In the genomic region with DNA sequence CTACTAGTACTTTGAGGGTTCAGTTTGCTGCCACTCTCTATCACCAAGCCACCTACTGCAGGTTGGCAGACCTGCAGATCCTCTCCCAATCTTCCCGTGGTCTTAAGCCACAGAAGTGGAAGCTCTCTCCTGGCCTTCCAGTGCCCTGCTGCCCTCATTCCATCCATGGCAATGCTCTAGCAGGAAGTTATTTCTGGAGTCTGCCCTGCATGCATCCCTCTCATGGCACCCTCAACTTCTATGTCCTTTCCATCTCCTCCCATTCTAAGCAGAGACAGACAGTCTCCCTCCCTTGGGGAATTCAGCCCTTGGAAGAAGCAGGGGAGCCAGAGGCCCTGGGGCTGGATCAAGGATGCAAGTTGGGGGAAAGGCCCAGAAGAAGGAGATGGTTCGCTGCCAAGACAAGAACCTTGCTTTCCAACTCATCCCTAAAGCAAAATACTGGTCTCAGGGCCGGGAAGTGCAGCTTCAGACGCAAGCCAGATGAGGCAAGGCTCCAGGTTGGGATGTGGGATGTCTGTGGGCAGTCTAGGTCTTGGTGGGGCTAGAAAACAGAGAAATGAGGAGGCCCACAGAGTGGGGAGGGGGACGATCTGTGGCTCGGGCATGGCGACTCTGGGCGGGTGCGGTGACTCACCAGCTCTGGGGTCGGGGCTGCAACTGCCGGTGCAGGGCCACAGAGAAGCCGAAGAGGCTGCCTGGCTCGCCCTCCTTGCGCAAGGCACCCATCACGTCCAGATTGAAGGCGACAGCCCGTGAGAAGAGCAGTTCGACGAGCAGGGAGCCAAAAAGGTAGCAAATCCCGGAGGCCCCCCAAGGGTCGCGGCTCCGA, we compare ENCODE assay signal across 6 cellular contexts.
DNase-seq lines count a peak whose midpoint lies in the region; TF ChIP-seq lines count a peak whose summit lies in the region.

No MANE protein-coding gene starts in this region.

- no peaks in the 10 kb centered on the region; the same call in 1 of the 2 replicates for H3K4me1 ChIP-seq in HEK293 (ENCODE audit: control insufficient read depth, insufficient read depth, low read length)
- peaks cover 74% of the 10 kb centered on the region for H3K4me1 ChIP-seq in adipocyte (ENCODE audit: control insufficient read depth, insufficient read depth, low read length)
- peaks cover 4 to 21% of the 10 kb centered on the region in 2 donors for H3K4me1 ChIP-seq in muscle layer of duodenum (ENCODE audit: control insufficient read depth in 1 of 2, insufficient read depth in 2 of 2, low read length in 2 of 2)

- H3K27ac ChIP-seq in HEK293 (ENCODE audit: extremely low read depth, low read depth, low read length) = no peak overlapping the region; the same call in 1 of the 2 replicates
- peak overlapping the region; percentile 91 for H3K27ac ChIP-seq in muscle layer of duodenum (ENCODE audit: low read length)

- POLR2A ChIA-PET in HEK293 (lab: Yijun Ruan, JAX) = interaction anchor here (0.6 to 2.4 kb wide), 11 partner anchors 9 to 267 kb away, joined by 3 to 12 read pairs (median 4); partner anchors contain the start of genes CD63, ORMDL2, RAB5B and SARNP

- DNase-seq in adipocyte (ENCODE audit: low read depth) (peak; percentile 51), cortex of kidney (lab: John Stamatoyannopoulos, UW) (no peak), NCI-H446 (lab: John Stamatoyannopoulos, UW) (no peak), NCI-H226 (no peak)

- H3K4me3 ChIP-seq in HEK293 (ENCODE audit: low read depth, low read length) (peak overlapping the region; percentile 48), adipocyte (ENCODE audit: low read length) (peak overlapping the region; percentile 85), muscle layer of duodenum (ENCODE audit: low read depth in 1 of 2, low read length in 2 of 2) (peak overlapping the region; percentile 59 to 80)

- H3K9me3 ChIP-seq in HEK293 (ENCODE audit: control insufficient read depth, insufficient read depth, low read depth, low read length) (no peaks in the 10 kb centered on the region), adipocyte (ENCODE audit: control insufficient read depth, low read length) (no peaks in the 10 kb centered on the region), muscle layer of duodenum (ENCODE audit: control insufficient read depth in 1 of 2, low read length in 2 of 2) (no peaks in the 10 kb centered on the region)

- no peak for TF ChIP-seq CTCF in HEK293 (tag by site-specific recombination; IDR thresholded peaks at IDR 0.05)

- CTCF ChIA-PET in HEK293 (lab: Yijun Ruan, JAX) = interaction anchor here (0.6 to 3.5 kb wide), 12 partner anchors 10 to 750 kb away, joined by 3 to 21 read pairs (median 6); partner anchors contain the start of genes CD63 and RDH5

- peak overlapping the region; percentile 86 for H3K9ac ChIP-seq in adipocyte (ENCODE audit: low read length)

- H3K36me3 ChIP-seq in HEK293 (ENCODE audit: control insufficient read depth in 2 of 2, insufficient read depth in 1 of 2, low read length in 2 of 2) (no peaks in the 10 kb centered on the region), adipocyte (ENCODE audit: control insufficient read depth, insufficient read depth, low read length, severe bottlenecking) (peaks cover 12% of the 10 kb centered on the region), muscle layer of duodenum (ENCODE audit: control insufficient read depth in 1 of 2, insufficient read depth in 2 of 2, low read length in 2 of 2) (no peaks in the 10 kb centered on the region)

- H3K27me3 ChIP-seq in adipocyte (replicated peaks; ENCODE audit: control insufficient read depth, insufficient read depth, low read length) (no peaks in the 10 kb centered on the region), muscle layer of duodenum (ENCODE audit: low read depth, low read length) (no peaks in the 10 kb centered on the region)

TF ChIP-seq in HEK293, 187 proteins besides CTCF, POLR2A, EP300 and RAD21 (continues in another document):
- TF ChIP-seq OSR2 (tag by site-specific recombination; IDR thresholded peaks at IDR 0.05) (no peak), KLF16 (tag by site-specific recombination; IDR thresholded peaks at IDR 0.05) (0 out of 2 replicates have a peak, but pooled peaks have one; percentile 5), ZNF23 (tag by site-specific recombination; IDR thresholded peaks at IDR 0.05; ENCODE audit: borderline replicate concordance) (no peak), ZEB2 (tag by site-specific recombination; IDR thresholded peaks at IDR 0.05) (0 out of 2 replicates have a peak, but pooled peaks have one; percentile 28), ZNF629 (tag by site-specific recombination; IDR thresholded peaks at IDR 0.05) (no peak), ZFHX2 (tag by site-specific recombination; conservative IDR thresholded peaks at IDR 0.05) (peak; percentile 85), ZNF398 (tag by site-specific recombination; IDR thresholded peaks at IDR 0.05) (0 out of 2 replicates have a peak, but pooled peaks have one; percentile 26)
- TF ChIP-seq, protein P1, sequence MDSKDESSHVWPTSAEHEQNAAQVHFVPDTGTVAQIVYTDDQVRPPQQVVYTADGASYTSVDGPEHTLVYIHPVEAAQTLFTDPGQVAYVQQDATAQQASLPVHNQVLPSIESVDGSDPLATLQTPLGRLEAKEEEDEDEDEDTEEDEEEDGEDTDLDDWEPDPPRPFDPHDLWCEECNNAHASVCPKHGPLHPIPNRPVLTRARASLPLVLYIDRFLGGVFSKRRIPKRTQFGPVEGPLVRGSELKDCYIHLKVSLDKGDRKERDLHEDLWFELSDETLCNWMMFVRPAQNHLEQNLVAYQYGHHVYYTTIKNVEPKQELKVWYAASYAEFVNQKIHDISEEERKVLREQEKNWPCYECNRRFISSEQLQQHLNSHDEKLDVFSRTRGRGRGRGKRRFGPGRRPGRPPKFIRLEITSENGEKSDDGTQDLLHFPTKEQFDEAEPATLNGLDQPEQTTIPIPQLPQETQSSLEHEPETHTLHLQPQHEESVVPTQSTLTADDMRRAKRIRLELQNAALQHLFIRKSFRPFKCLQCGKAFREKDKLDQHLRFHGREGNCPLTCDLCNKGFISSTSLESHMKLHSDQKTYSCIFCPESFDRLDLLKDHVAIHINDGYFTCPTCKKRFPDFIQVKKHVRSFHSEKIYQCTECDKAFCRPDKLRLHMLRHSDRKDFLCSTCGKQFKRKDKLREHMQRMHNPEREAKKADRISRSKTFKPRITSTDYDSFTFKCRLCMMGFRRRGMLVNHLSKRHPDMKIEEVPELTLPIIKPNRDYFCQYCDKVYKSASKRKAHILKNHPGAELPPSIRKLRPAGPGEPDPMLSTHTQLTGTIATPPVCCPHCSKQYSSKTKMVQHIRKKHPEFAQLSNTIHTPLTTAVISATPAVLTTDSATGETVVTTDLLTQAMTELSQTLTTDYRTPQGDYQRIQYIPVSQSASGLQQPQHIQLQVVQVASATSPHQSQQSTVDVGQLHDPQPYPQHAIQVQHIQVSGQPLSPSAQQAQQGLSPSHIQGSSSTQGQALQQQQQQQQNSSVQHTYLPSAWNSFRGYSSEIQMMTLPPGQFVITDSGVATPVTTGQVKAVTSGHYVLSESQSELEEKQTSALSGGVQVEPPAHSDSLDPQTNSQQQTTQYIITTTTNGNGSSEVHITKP (tag by site-specific recombination; IDR thresholded peaks at IDR 0.05) = 0 out of 2 replicates have a peak, but pooled peaks have one; percentile 15
- TF ChIP-seq, protein P2, sequence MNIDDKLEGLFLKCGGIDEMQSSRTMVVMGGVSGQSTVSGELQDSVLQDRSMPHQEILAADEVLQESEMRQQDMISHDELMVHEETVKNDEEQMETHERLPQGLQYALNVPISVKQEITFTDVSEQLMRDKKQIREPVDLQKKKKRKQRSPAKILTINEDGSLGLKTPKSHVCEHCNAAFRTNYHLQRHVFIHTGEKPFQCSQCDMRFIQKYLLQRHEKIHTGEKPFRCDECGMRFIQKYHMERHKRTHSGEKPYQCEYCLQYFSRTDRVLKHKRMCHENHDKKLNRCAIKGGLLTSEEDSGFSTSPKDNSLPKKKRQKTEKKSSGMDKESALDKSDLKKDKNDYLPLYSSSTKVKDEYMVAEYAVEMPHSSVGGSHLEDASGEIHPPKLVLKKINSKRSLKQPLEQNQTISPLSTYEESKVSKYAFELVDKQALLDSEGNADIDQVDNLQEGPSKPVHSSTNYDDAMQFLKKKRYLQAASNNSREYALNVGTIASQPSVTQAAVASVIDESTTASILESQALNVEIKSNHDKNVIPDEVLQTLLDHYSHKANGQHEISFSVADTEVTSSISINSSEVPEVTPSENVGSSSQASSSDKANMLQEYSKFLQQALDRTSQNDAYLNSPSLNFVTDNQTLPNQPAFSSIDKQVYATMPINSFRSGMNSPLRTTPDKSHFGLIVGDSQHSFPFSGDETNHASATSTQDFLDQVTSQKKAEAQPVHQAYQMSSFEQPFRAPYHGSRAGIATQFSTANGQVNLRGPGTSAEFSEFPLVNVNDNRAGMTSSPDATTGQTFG (tag by site-specific recombination; IDR thresholded peaks at IDR 0.05; ENCODE audit: borderline replicate concordance) = no peak
